Comparison of ENCODE assay signal across 13 cellular contexts in genomic region chr4:130738233-130738632, GRCh38.
DNase-seq lines count a peak whose midpoint lies in the region; ATAC-seq and TF ChIP-seq lines count a peak whose summit lies in the region.
"Had no signal": no experiment of that assay in that cellular context is flagged by ENCODE, and none has a peak within 500 bp of the region (broad histone marks: within the 10 kb centered on the region; RNA-seq: fewer than 3 reads in every experiment).

No MANE protein-coding gene starts in this region.

- H3K4me1 Mint-ChIP-seq in WTC11: no peaks in the 10 kb centered on the region
- H3K4me1 Mint-ChIP-seq: CD4-positive, CD25-positive, alpha-beta regulatory T cell; GM23338 had no signal

- H3K9me3 Mint-ChIP-seq in WTC11: peaks cover 37% of the 10 kb centered on the region

- H3K36me3 Mint-ChIP-seq in WTC11: peaks cover 10% of the 10 kb centered on the region; the same call in 1 of the 2 replicates
- H3K36me3 Mint-ChIP-seq: CD4-positive, CD25-positive, alpha-beta regulatory T cell had no signal

- H3K4me3 Mint-ChIP-seq in WTC11: no peak overlapping the region
- H3K4me3 Mint-ChIP-seq: CD4-positive, CD25-positive, alpha-beta regulatory T cell; GM23338 had no signal

- in situ Hi-C loops in G401 (cut with HindIII; ENCODE audit: low sequenced_read_pairs): no loop called here

- H3K27ac Mint-ChIP-seq in WTC11: no peak overlapping the region
- H3K27ac Mint-ChIP-seq: GM23338 had no signal

- peak; percentile 4 for DNase-seq in G401 (ENCODE audit: low spot score)
- no peak for DNase-seq in WTC11 (ENCODE audit: low spot score)
- no peak for DNase-seq in left lobe of liver (ENCODE audit: low spot score)
- peak; percentile 1 for DNase-seq in putamen (ENCODE audit: low spot score)
- no peak for DNase-seq in germinal center (ENCODE audit: low spot score)
- no peak for DNase-seq in stimulated activated CD4-positive, alpha-beta T cell treated with anti-CD3 and anti-CD28 coated beads, Interleukin-1b, Interleukin-23, amount 100 ng/mL, for 48 hours
- no peak for DNase-seq in NCI-H146 treated with DMSO at 0.1 percent for 48 hours (lab: John Stamatoyannopoulos, UW; ENCODE audit: unreplicated experiment)
- DNase-seq: 8988T; AML-193; CD4-positive, CD25-positive, alpha-beta regulatory T cell; H7 had no signal

- POLR2A ChIA-PET in WTC11 (lab: Charles Lee): no interaction called here

- ATAC-seq in WTC11 (peak; percentile 51; the same call in 1 of the 2 replicates), left lobe of liver (peak; percentile 40)
- ATAC-seq: GM12878, GM23338 had no signal

- TF ChIP-seq CTCF in WTC11 (IDR thresholded peaks at IDR 0.05): no peak

- CTCF ChIA-PET in WTC11 (lab: Charles Lee): no interaction called here

- no peaks in the 10 kb centered on the region for H3K27me3 Mint-ChIP-seq in WTC11 (ENCODE audit: low read depth)
- H3K27me3 Mint-ChIP-seq: CD4-positive, CD25-positive, alpha-beta regulatory T cell had no signal

TF ChIP-seq in WTC11, 78 proteins besides CTCF, POLR2A, EP300 and RAD21:
- TF ChIP-seq ZMAT4 (CRISPR knock-in tag; IDR thresholded peaks at IDR 0.05): no peak

Comparison
In these comparisons a context has a peak if more than half of its experiments do, and no peak if none do; other contexts are left out.
1. DNase-seq: peak in G401 (single experiment) and putamen (single experiment); none in WTC11 (single experiment), left lobe of liver (single experiment), germinal center (single experiment), stimulated activated CD4-positive, alpha-beta T cell treated with anti-CD3 and anti-CD28 coated beads, Interleukin-1b, Interleukin-23, amount 100 ng/mL, for 48 hours (single experiment) and NCI-H146 treated with DMSO at 0.1 percent for 48 hours (single experiment).